22 cellular contexts compared by ENCODE assay signal in the genomic region with DNA sequence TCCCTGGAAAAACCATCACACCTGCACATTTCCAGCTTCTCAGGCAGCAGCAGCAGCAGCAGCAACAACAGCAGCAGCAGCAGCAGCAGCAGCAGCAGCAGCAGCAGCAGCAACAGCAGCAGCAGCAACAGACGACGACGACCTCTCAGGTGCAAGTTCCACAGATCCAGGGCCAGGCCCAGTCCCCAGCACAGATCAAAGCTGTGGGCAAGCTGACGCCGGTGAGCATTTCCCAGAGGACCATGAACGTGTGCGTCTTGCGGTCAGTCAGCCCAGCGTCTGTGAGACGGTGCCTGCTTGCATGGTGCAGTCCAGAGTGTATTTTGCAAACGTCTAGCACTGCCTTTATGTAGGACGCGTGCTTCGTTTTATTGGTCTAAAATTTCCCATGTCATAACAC.
"Had no signal": no experiment of that assay in that cellular context is flagged by ENCODE, and none has a peak within 500 bp of the region (broad histone marks: within the 10 kb centered on the region; RNA-seq: fewer than 3 reads in every experiment).

No MANE protein-coding gene starts in this region.

- H3K4me1 ChIP-seq: colonic mucosa had no signal

- H3K27ac Mint-ChIP-seq: activated B cell treated with CpG ODN at 0.5 μM for 24 hours; activated CD4-positive, alpha-beta T cell treated with anti-CD3 and anti-CD28 coated beads, Interleukin-2, amount 10 ng/mL, durations not matched to agents 24 days and 14 days; activated naive CD8-positive, alpha-beta T cell; T-helper 1 cell treated with Interleukin-12 subunit alpha and Interleukin-12 subunit beta and Interleukin-4 antibody, amounts not matched to agents 30 μg/mL and 1 μg/mL, for 36 hours had no signal

- H3K4me3 Mint-ChIP-seq: activated B cell treated with CpG ODN at 0.5 μM for 24 hours; activated CD4-positive, alpha-beta T cell treated with anti-CD3 and anti-CD28 coated beads, Interleukin-2, amount 10 ng/mL, durations not matched to agents 24 days and 14 days; activated naive CD8-positive, alpha-beta T cell; T-helper 1 cell treated with Interleukin-12 subunit alpha and Interleukin-12 subunit beta and Interleukin-4 antibody, amounts not matched to agents 30 μg/mL and 1 μg/mL, for 36 hours had no signal

- H3K4me3 ChIP-seq: cardiac muscle cell, colonic mucosa had no signal

- H3K27me3 Mint-ChIP-seq: activated B cell treated with CpG ODN at 0.5 μM for 24 hours; activated CD4-positive, alpha-beta T cell treated with anti-CD3 and anti-CD28 coated beads, Interleukin-2, amount 10 ng/mL, durations not matched to agents 24 days and 14 days; activated naive CD8-positive, alpha-beta T cell had no signal

- ATAC-seq: PC-3 had no signal

- H3K27me3 ChIP-seq: brain microvascular endothelial cell, cardiac muscle cell, colonic mucosa had no signal

- H3K9me3 ChIP-seq: colonic mucosa had no signal

- H3K27ac ChIP-seq: brain microvascular endothelial cell, cardiac muscle cell, colonic mucosa had no signal

- DNase-seq: activated B cell treated with CpG ODN at 0.5 μM for 24 hours; activated CD4-positive, alpha-beta T cell treated with anti-CD3 and anti-CD28 coated beads for 1 hour; activated CD4-positive, alpha-beta T cell treated with anti-CD3 and anti-CD28 coated beads, Interleukin-2, amount 10 ng/mL, durations not matched to agents 24 days and 14 days; activated CD4-positive, alpha-beta T cell treated with anti-CD3 and anti-CD28 coated beads, Interleukin-2, amount 50 U/mL, for 48 hours; activated naive CD4-positive, alpha-beta T cell treated with Interleukin-2 at 50 U/mL for 16 hours; activated T-cell treated with anti-CD3 and anti-CD28 coated beads for 4 hours; brain microvascular endothelial cell; cerebellar nuclear complex; colonic mucosa; KG1; NCI-H1092; NCI-H1417; NCI-H2029; NCI-H2107; NCI-H510A treated with DMSO at 0.1 percent for 48 hours; NCI-H69; PC-3; SHP77 treated with DMSO at 0.1 percent for 48 hours; T1000 had no signal

- H3K9me3 Mint-ChIP-seq: activated B cell treated with CpG ODN at 0.5 μM for 24 hours; activated CD4-positive, alpha-beta T cell treated with anti-CD3 and anti-CD28 coated beads, Interleukin-2, amount 10 ng/mL, durations not matched to agents 24 days and 14 days; T-helper 1 cell treated with Interleukin-12 subunit alpha and Interleukin-12 subunit beta and Interleukin-4 antibody, amounts not matched to agents 30 μg/mL and 1 μg/mL, for 36 hours had no signal
